ENCODE assay signal across 16 cellular contexts in genomic region chr18:22429564-22429963, GRCh38. TPM values are rescaled to one million over a fixed set of nuclear protein-coding genes. Genes with fewer than 3 reads are reported as not detected.
A peak's percentile ranks its signal among the peaks of the same experiment; 100 is the strongest.
DNase-seq lines count a peak whose midpoint lies in the region; ATAC-seq and TF ChIP-seq lines count a peak whose summit lies in the region.
"Had no signal": no experiment of that assay in that cellular context is flagged by ENCODE, and none has a peak within 500 bp of the region (broad histone marks: within the 10 kb centered on the region; RNA-seq: fewer than 3 reads in every experiment).

No MANE protein-coding gene starts in this region.

- peak; percentile 80 for ATAC-seq in effector memory CD8-positive, alpha-beta T cell (replicated peaks)
- ATAC-seq in stimulated activated effector memory CD8-positive, alpha-beta T cell treated with anti-CD3 and anti-CD28 coated beads, Interleukin-12 subunit alpha, Interleukin-12 subunit beta, amount 100 ng/mL, for 72 hours, result no peak
- no peak for ATAC-seq in GM21619 (IDR thresholded peaks at IDR 0.05; ENCODE audit: unreplicated experiment)

- H3K27me3 ChIP-seq in CD8-positive, alpha-beta memory T cell (ENCODE audit: insufficient read depth, low read length, poor library complexity, severe bottlenecking), result no peaks in the 10 kb centered on the region
- no peaks in the 10 kb centered on the region for H3K27me3 ChIP-seq in suprapubic skin

- no peak for TF ChIP-seq POLR2A in suprapubic skin (IDR thresholded peaks at IDR 0.05)

- BruUV-seq in Calu3 (replicated peaks; lab: Mats Ljungman, UMichigan), result no TSS peak

- H3K4me3 Mint-ChIP-seq in CD8-positive, alpha-beta memory T cell, result peak overlapping the region in 3 of 7 donors; percentile 0 to 60 (median 52)
- peak overlapping the region; percentile 31 for H3K4me3 Mint-ChIP-seq in Calu3 (ENCODE audit: low read depth, unreplicated experiment)
- peak overlapping the region; percentile 26 to 60 for H3K4me3 Mint-ChIP-seq in effector memory CD8-positive, alpha-beta T cell
- H3K4me3 Mint-ChIP-seq in stimulated activated effector memory CD8-positive, alpha-beta T cell treated with anti-CD3 and anti-CD28 coated beads, Interleukin-12 subunit alpha, Interleukin-12 subunit beta, amount 100 ng/mL, for 72 hours, result no peak overlapping the region
- H3K4me3 Mint-ChIP-seq: CD4-positive, alpha-beta T cell; H9 had no signal

- TF ChIP-seq CTCF in Calu3 (IDR thresholded peaks at IDR 0.05; ENCODE audit: unreplicated experiment) (no peak), suprapubic skin (IDR thresholded peaks at IDR 0.05) (no peak)

- WGBS in suprapubic skin, result 94% methylated on average over 3 of the region's 3 CpGs

- DNase-seq in CD8-positive, alpha-beta memory T cell, result no peak
- DNase-seq in Calu3, result no peak
- DNase-seq in effector memory CD8-positive, alpha-beta T cell, result no peak
- DNase-seq in stimulated activated effector memory CD8-positive, alpha-beta T cell treated with anti-CD3 and anti-CD28 coated beads, Interleukin-12 subunit alpha, Interleukin-12 subunit beta, amount 100 ng/mL, for 72 hours (ENCODE audit: low spot score in 2 of 2), result no peak
- DNase-seq in suprapubic skin (ENCODE audit: low spot score in 2 of 2), result no peak
- DNase-seq in activated CD4-positive, alpha-beta T cell treated with anti-CD3 and anti-CD28 coated beads for 4 hours, result no peak
- DNase-seq: ACHN; AML-193; CD4-positive, alpha-beta T cell; DMS79 treated with DMSO at 0.1 percent for 48 hours; GF-D8; H9 had no signal

- POLR2A ChIA-PET in CD8-positive, alpha-beta memory T cell (lab: Charles Lee), result no interaction called here

- no peak overlapping the region for H3K4me3 ChIP-seq in CD8-positive, alpha-beta memory T cell (ENCODE audit: low read length)
- no peak overlapping the region for H3K4me3 ChIP-seq in suprapubic skin

- H3K9me3 ChIP-seq in CD8-positive, alpha-beta memory T cell (ENCODE audit: low read length), result no peaks in the 10 kb centered on the region
- no peaks in the 10 kb centered on the region for H3K9me3 ChIP-seq in suprapubic skin

- H3K27ac Mint-ChIP-seq in CD8-positive, alpha-beta memory T cell, result peak overlapping the region in 5 of 8 donors; percentile 3 to 91 (median 79)
- H3K27ac Mint-ChIP-seq in Calu3 (ENCODE audit: unreplicated experiment), result peak overlapping the region; percentile 75
- H3K27ac Mint-ChIP-seq in effector memory CD8-positive, alpha-beta T cell, result peak overlapping the region; percentile 75 to 84
- peak overlapping the region; percentile 21 for H3K27ac Mint-ChIP-seq in stimulated activated effector memory CD8-positive, alpha-beta T cell treated with anti-CD3 and anti-CD28 coated beads, Interleukin-12 subunit alpha, Interleukin-12 subunit beta, amount 100 ng/mL, for 72 hours
- H3K27ac Mint-ChIP-seq: CD4-positive, alpha-beta T cell; H9 had no signal

- no peaks in the 10 kb centered on the region for H3K27me3 Mint-ChIP-seq in CD8-positive, alpha-beta memory T cell
- no peaks in the 10 kb centered on the region for H3K27me3 Mint-ChIP-seq in Calu3 (ENCODE audit: unreplicated experiment)
- no peaks in the 10 kb centered on the region for H3K27me3 Mint-ChIP-seq in effector memory CD8-positive, alpha-beta T cell
- H3K27me3 Mint-ChIP-seq: CD4-positive, alpha-beta T cell had no signal

- intact Hi-C loops in Calu3 (cut with micrococcal nuclease; ENCODE audit: unreplicated experiment), result no loop called here

- H3K27ac ChIP-seq in CD8-positive, alpha-beta memory T cell (ENCODE audit: low read depth, low read length), result no peak overlapping the region
- no peak overlapping the region for H3K27ac ChIP-seq in suprapubic skin
- H3K27ac ChIP-seq: C4-2B had no signal

- no peaks in the 10 kb centered on the region for H3K36me3 Mint-ChIP-seq in CD8-positive, alpha-beta memory T cell
- peaks cover 8% of the 10 kb centered on the region for H3K36me3 Mint-ChIP-seq in Calu3 (ENCODE audit: insufficient read depth, unreplicated experiment)
- H3K36me3 Mint-ChIP-seq in effector memory CD8-positive, alpha-beta T cell (ENCODE audit: insufficient read depth), result no peaks in the 10 kb centered on the region
- no peaks in the 10 kb centered on the region for H3K36me3 Mint-ChIP-seq in stimulated activated effector memory CD8-positive, alpha-beta T cell treated with anti-CD3 and anti-CD28 coated beads, Interleukin-12 subunit alpha, Interleukin-12 subunit beta, amount 100 ng/mL, for 72 hours

- CTCF ChIA-PET in CD8-positive, alpha-beta memory T cell (lab: Charles Lee), result no interaction called here
- CTCF ChIA-PET in Calu3 (lab: Charles Lee), result interaction anchor here (1.3 to 1.7 kb wide), 3 partner anchors 37 to 282 kb away, joined by 3 to 8 read pairs (median 7); no protein-coding TSS in a partner anchor

- H3K4me1 ChIP-seq in CD8-positive, alpha-beta memory T cell (ENCODE audit: insufficient read depth, low read length), result peaks cover 3% of the 10 kb centered on the region
- peaks cover 11% of the 10 kb centered on the region for H3K4me1 ChIP-seq in suprapubic skin

- no peak for TF ChIP-seq EP300 in suprapubic skin (IDR thresholded peaks at IDR 0.05)

- no peaks in the 10 kb centered on the region for H3K36me3 ChIP-seq in CD8-positive, alpha-beta memory T cell (ENCODE audit: insufficient read depth, low read length)
- H3K36me3 ChIP-seq in suprapubic skin, result no peaks in the 10 kb centered on the region

- H3K4me1 Mint-ChIP-seq in CD8-positive, alpha-beta memory T cell, result peaks cover 6 to 15% (median 7%) of the 10 kb centered on the region in 3 donors
- H3K4me1 Mint-ChIP-seq in Calu3 (ENCODE audit: low read depth, unreplicated experiment), result peaks cover 75% of the 10 kb centered on the region
- H3K4me1 Mint-ChIP-seq in effector memory CD8-positive, alpha-beta T cell (ENCODE audit: low read depth in 2 of 2), result peaks cover 11 to 18% of the 10 kb centered on the region in 2 donors
- peaks cover 16% of the 10 kb centered on the region for H3K4me1 Mint-ChIP-seq in stimulated activated effector memory CD8-positive, alpha-beta T cell treated with anti-CD3 and anti-CD28 coated beads, Interleukin-12 subunit alpha, Interleukin-12 subunit beta, amount 100 ng/mL, for 72 hours
- H3K4me1 Mint-ChIP-seq: H9 had no signal

- H3K9me3 Mint-ChIP-seq in CD8-positive, alpha-beta memory T cell, result no peaks in the 10 kb centered on the region
- H3K9me3 Mint-ChIP-seq in Calu3 (ENCODE audit: low read depth, unreplicated experiment), result peaks cover 3% of the 10 kb centered on the region
- peaks cover 0 to 4% of the 10 kb centered on the region in 2 donors for H3K9me3 Mint-ChIP-seq in effector memory CD8-positive, alpha-beta T cell
- H3K9me3 Mint-ChIP-seq in stimulated activated effector memory CD8-positive, alpha-beta T cell treated with anti-CD3 and anti-CD28 coated beads, Interleukin-12 subunit alpha, Interleukin-12 subunit beta, amount 100 ng/mL, for 72 hours, result no peaks in the 10 kb centered on the region
- H3K9me3 Mint-ChIP-seq: CD4-positive, alpha-beta T cell; H9 had no signal

RNA-seq across cellular contexts. Expression of gene CTAGE1, which starts 11.8 kb away (rescaled TPM):
- not detected for total RNA-seq in CD8-positive, alpha-beta memory T cell
- polyA plus RNA-seq in CD8-positive, alpha-beta memory T cell, result not detected
- total RNA-seq in Calu3 (2022) (not detected in 2 replicates), suprapubic skin (not detected)
- total RNA-seq: CD4-positive, alpha-beta T cell; H1; H9 had no signal
- polyA plus RNA-seq: BJ, H1 had no signal

Comparison
In these comparisons a context has a peak if more than half of its experiments do, and no peak if none do; other contexts are left out.
1. H3K27ac Mint-ChIP-seq: peak in every context shown above with its lines; median percentile 80 in effector memory CD8-positive, alpha-beta T cell; 79 in CD8-positive, alpha-beta memory T cell; 75 in Calu3; 21 in stimulated activated effector memory CD8-positive, alpha-beta T cell treated with anti-CD3 and anti-CD28 coated beads, Interleukin-12 subunit alpha, Interleukin-12 subunit beta, amount 100 ng/mL, for 72 hours.